8 cellular contexts compared by ENCODE assay signal in the genomic region with DNA sequence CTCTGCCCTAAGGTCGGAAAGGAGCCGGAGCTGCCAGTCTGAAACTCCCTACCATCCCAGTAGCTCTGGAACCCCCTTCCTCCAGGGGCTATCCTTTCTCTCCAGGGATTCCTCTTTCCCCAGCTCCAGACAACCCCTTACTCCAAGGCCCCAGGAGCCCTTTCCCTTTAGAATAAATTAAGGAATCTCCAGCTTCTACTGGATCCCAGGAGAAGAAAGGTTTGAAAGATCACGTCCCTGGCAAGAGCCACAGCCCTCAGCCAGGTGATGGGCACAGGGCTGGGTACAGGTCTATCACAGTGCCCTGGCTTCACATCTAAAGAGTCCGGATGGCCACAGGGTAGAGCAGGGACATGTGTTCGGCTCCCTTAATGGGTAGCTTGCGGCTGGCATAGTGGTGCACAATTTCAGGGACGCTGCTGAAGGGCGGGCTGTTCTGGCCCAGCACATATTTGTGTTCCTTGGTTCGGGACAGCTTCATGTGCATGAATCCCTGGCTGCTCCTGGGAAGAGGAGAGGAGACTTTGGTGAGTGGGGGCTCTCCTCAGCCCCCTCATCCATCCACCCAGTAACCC. TPM values are rescaled to one million over a fixed set of nuclear protein-coding genes. Genes with fewer than 3 reads are reported as not detected.
DNase-seq lines count a peak whose midpoint lies in the region; ATAC-seq, FAIRE-seq and TF ChIP-seq lines count a peak whose summit lies in the region.

No MANE protein-coding gene starts in this region.

- intact Hi-C loops in K562 (cut with micrococcal nuclease) (loop anchor here (1.0 to 10.0 kb wide), 2 partner anchors 31 to 447 kb away; no protein-coding TSS in a partner anchor), tibial artery (cut with DNase I; ENCODE audit: low total_unique reads) (loop anchor here (2.0 to 10.0 kb wide), 3 partner anchors 35 to 477 kb away; a partner anchor contains a TSS)

- H4K91ac ChIP-seq in mesenchymal stem cell (ENCODE audit: low read length): peak overlapping the region; percentile 54

- H3K9me3 ChIP-seq in K562 (replicated peaks; ENCODE audit: control insufficient read depth, insufficient read depth, low read depth, low read length) (no peaks in the 10 kb centered on the region), mesenchymal stem cell (ENCODE audit: control insufficient read depth, low read length) (no peaks in the 10 kb centered on the region), tibial artery (no peaks in the 10 kb centered on the region)

- peaks cover 13% of the 10 kb centered on the region for H3K4me1 Mint-ChIP-seq in activated T-cell treated with anti-CD3 and anti-CD28 coated beads, Interleukin-2, amount 50 U/mL, for 24 hours (ENCODE audit: low read depth)

- peaks cover 15% of the 10 kb centered on the region for H3K79me1 ChIP-seq in mesenchymal stem cell (replicated peaks; ENCODE audit: low read length, poor library complexity, severe bottlenecking)

- in situ Hi-C loops in K562 (cut with MboI): no loop called here

- H2BK15ac ChIP-seq in mesenchymal stem cell (ENCODE audit: low read depth, poor library complexity, severe bottlenecking): no peak overlapping the region

- H2AFZ ChIP-seq in K562 (ENCODE audit: low read depth, low read length): peak overlapping the region; percentile 95
- H2AFZ ChIP-seq in mesenchymal stem cell (ENCODE audit: low read depth, low read length): no peak overlapping the region

- no peak overlapping the region for H3K18ac ChIP-seq in mesenchymal stem cell (ENCODE audit: low read depth in 1 of 2, low read length in 2 of 2)

- peak overlapping the region; percentile 76 for H4K8ac ChIP-seq in mesenchymal stem cell (ENCODE audit: low read length)

- H3K9me1 ChIP-seq in K562 (ENCODE audit: control insufficient read depth, insufficient read depth, low read length): no peaks in the 10 kb centered on the region

- peak overlapping the region; percentile 69 for H3K4me3 Mint-ChIP-seq in activated T-cell treated with anti-CD3 and anti-CD28 coated beads, Interleukin-2, amount 50 U/mL, for 24 hours

- H3K36me3 ChIP-seq in K562 (ENCODE audit: control insufficient read depth, insufficient read depth, low read length): no peaks in the 10 kb centered on the region
- peaks cover 0 to 5% of the 10 kb centered on the region in 2 experiments for H3K36me3 ChIP-seq in mesenchymal stem cell (ENCODE audit: control insufficient read depth in 1 of 2, insufficient read depth in 2 of 2, low read depth in 1 of 2, low read length in 2 of 2)
- peaks cover 0 to 7% (median 0%) of the 10 kb centered on the region in 3 donors for H3K36me3 ChIP-seq in tibial artery

- H3K14ac ChIP-seq in mesenchymal stem cell (ENCODE audit: low read length in 2 of 2): no peak overlapping the region

- peak overlapping the region; percentile 44 for H2AK5ac ChIP-seq in mesenchymal stem cell (ENCODE audit: low read length, severe bottlenecking)

- CTCF ChIA-PET in K562 (lab: Yijun Ruan, JAX; ENCODE audit: low intra/inter-chr PET ratio): interaction anchor here (3.0 kb wide), 1 partner anchor 291 kb away, joined by 14 read pairs; no protein-coding TSS in a partner anchor

- no peak overlapping the region for H3K23ac ChIP-seq in mesenchymal stem cell (ENCODE audit: low read length in 2 of 2)

- POLR2A ChIA-PET in K562 (lab: Yijun Ruan, JAX): interaction anchor here (1.1 to 2.7 kb wide), 4 partner anchors 9 to 19 kb away, joined by 3 to 12 read pairs (median 6); no protein-coding TSS in a partner anchor

- no peak for TF ChIP-seq EP300 in K562 (IDR thresholded peaks at IDR 0.05; ENCODE audit: low read length)

- peak overlapping the region; percentile 86; the same call in 2 of the 3 replicates for H3K27ac ChIP-seq in K562 (ENCODE audit: extremely low read depth, low read depth, low read length)
- peak overlapping the region; percentile 14 for H3K27ac ChIP-seq in mesenchymal stem cell (ENCODE audit: low read length, poor library complexity, severe bottlenecking)
- peak overlapping the region; percentile 97 for H3K27ac ChIP-seq in tibial artery

- H3K4ac ChIP-seq in mesenchymal stem cell (ENCODE audit: low read depth in 1 of 2, low read length in 2 of 2): peak overlapping the region in 1 of 2 experiments; percentile 24

- H3K27me3 ChIP-seq in K562 (ENCODE audit: control insufficient read depth in 2 of 2, insufficient read depth in 2 of 2, low read length in 2 of 2) (no peaks in the 10 kb centered on the region), mesenchymal stem cell (ENCODE audit: control insufficient read depth in 1 of 2, insufficient read depth in 1 of 2, low read length in 2 of 2) (no peaks in the 10 kb centered on the region), tibial artery (no peaks in the 10 kb centered on the region)

- no peak for TF ChIP-seq POLR2A in K562 (conservative IDR thresholded peaks at IDR 0.05)

- ATAC-seq in K562 (no peak), HG03108 (IDR thresholded peaks at IDR 0.05; ENCODE audit: unreplicated experiment) (no peak), GM21381 (IDR thresholded peaks at IDR 0.05; ENCODE audit: unreplicated experiment) (no peak)

- peaks cover 3% of the 10 kb centered on the region; the same call in 1 of the 3 replicates for H3K79me2 ChIP-seq in K562 (ENCODE audit: control insufficient read depth, insufficient read depth, low read length)

- H3K9me3 Mint-ChIP-seq in activated T-cell treated with anti-CD3 and anti-CD28 coated beads, Interleukin-2, amount 50 U/mL, for 24 hours: no peaks in the 10 kb centered on the region

- no peak for DNase-seq in activated T-cell treated with anti-CD3 and anti-CD28 coated beads, Interleukin-2, amount 50 U/mL, for 24 hours
- DNase-seq in activated T-cell treated with anti-CD3 and anti-CD28 coated beads, Interleukin-2, amount 50 U/mL, for 1 hour: no peak
- DNase-seq in K562 (ENCODE audit: extremely low read depth in 1 of 4, low spot score in 3 of 4): no peak
- DNase-seq in mesenchymal stem cell: no peak
- DNase-seq in tibial artery: no peak
- no peak for DNase-seq in SKM-1 (lab: John Stamatoyannopoulos, UW; ENCODE audit: unreplicated experiment)

- TF ChIP-seq CTCF in K562 (IDR thresholded peaks at IDR 0.05 in 2 of 3, conservative IDR thresholded peaks at IDR 0.05 in 1 of 3; ENCODE audit: insufficient read depth in 2 of 3, low read depth in 1 of 3, low read length in 3 of 3): no peak
- TF ChIP-seq CTCF in tibial artery (IDR thresholded peaks at IDR 0.05): no peak

- peak overlapping the region; percentile 82 to 97; a peak in 3 of 4 replicates for H3K9ac ChIP-seq in K562 (ENCODE audit: insufficient read depth in 1 of 2, low read depth in 2 of 2, low read length in 2 of 2)
- peak overlapping the region; percentile 95 for H3K9ac ChIP-seq in mesenchymal stem cell (ENCODE audit: low read length)

- peak overlapping the region; percentile 80 for H3K27ac Mint-ChIP-seq in activated T-cell treated with anti-CD3 and anti-CD28 coated beads, Interleukin-2, amount 50 U/mL, for 24 hours

- peaks cover 7% of the 10 kb centered on the region for H3K36me3 Mint-ChIP-seq in activated T-cell treated with anti-CD3 and anti-CD28 coated beads, Interleukin-2, amount 50 U/mL, for 24 hours (ENCODE audit: low read depth)

- H4K20me1 ChIP-seq in K562 (replicated peaks; ENCODE audit: control insufficient read depth, insufficient read depth, low read length): peaks cover under 1% of the 10 kb centered on the region; the same call in 1 of the 2 replicates

- no peak overlapping the region for H2BK120ac ChIP-seq in mesenchymal stem cell (ENCODE audit: low read depth, low read length)

- H2BK12ac ChIP-seq in mesenchymal stem cell (ENCODE audit: low read length in 2 of 2): peak overlapping the region; percentile 11 to 31

- no peak for TF ChIP-seq RAD21 in K562 (CRISPR knock-in tag; conservative IDR thresholded peaks at IDR 0.05 in 1 of 2, IDR thresholded peaks at IDR 0.05 in 1 of 2)

- 67% methylated on average over 9 of the region's 9 CpGs for WGBS in K562 (ENCODE audit: insufficient coverage, low coverage, missing lambda C conversion rate)
- WGBS in mesenchymal stem cell: 64% methylated on average over 7 of the region's 9 CpGs

- H3K4me2 ChIP-seq in K562 (ENCODE audit: insufficient read depth, low read length) (peak overlapping the region; percentile 48), mesenchymal stem cell (ENCODE audit: low read length, poor library complexity, severe bottlenecking) (no peak overlapping the region)

- H2BK5ac ChIP-seq in mesenchymal stem cell (ENCODE audit: low read depth, low read length, poor library complexity, severe bottlenecking): no peak overlapping the region

- FAIRE-seq in K562 (lab: Jason Lieb, UNC): no peak

- no peaks in the 10 kb centered on the region for H3K27me3 Mint-ChIP-seq in activated T-cell treated with anti-CD3 and anti-CD28 coated beads, Interleukin-2, amount 50 U/mL, for 24 hours

- BruUV-seq in K562 (replicated peaks; lab: Mats Ljungman, UMichigan): TSS peak; percentile 66

- peaks cover 31 to 49% of the 10 kb centered on the region in 2 experiments for H3K4me1 ChIP-seq in K562 (replicated peaks in 1 of 2; ENCODE audit: control insufficient read depth in 2 of 2, insufficient read depth in 2 of 2, low read length in 2 of 2)
- peaks cover 31% of the 10 kb centered on the region for H3K4me1 ChIP-seq in mesenchymal stem cell (ENCODE audit: control insufficient read depth, insufficient read depth, low read depth, low read length)
- H3K4me1 ChIP-seq in tibial artery: peaks cover 0 to 22% (median 12%) of the 10 kb centered on the region in 4 donors

- H3K4me3 ChIP-seq in K562: peak overlapping the region; percentile 69; the same call in 1 of the 2 replicates
- H3K4me3 ChIP-seq in mesenchymal stem cell (ENCODE audit: insufficient read depth in 1 of 2, low read depth in 1 of 2, low read length in 2 of 2): peak overlapping the region; percentile 62 to 78
- peak overlapping the region; percentile 67 to 75 for H3K4me3 ChIP-seq in tibial artery

RNA-seq across cellular contexts. Expression of a gene that starts 20.0 kb away (rescaled TPM):
- 3.0 and 6.7 TPM in 2 replicates for total RNA-seq in K562 (2011; cell fraction: chromatin; rRNA removed; ENCODE audit: low replicate concordance)
- total RNA-seq in K562 (2011; cell fraction: nucleolus; rRNA removed): 1.7 and 5.3 TPM in 2 replicates
- 2.5 and 6.9 TPM in 2 replicates for total RNA-seq in K562 (2011; cell fraction: nucleoplasm; rRNA removed)
- 0.54 and 1.1 TPM in 2 replicates for total RNA-seq in K562 (2014; rRNA removed)
- 0.51 and 0.80 TPM in 2 replicates for total RNA-seq in K562 (2014; rRNA removed; fragmentation: Illumina TruSeq; extraction: Trizol)
- 0.62 and 0.68 TPM in 2 replicates for total RNA-seq in K562 (2015; rRNA removed; fragmentation: Illumina TruSeq; extraction: Trizol)
- total RNA-seq in K562 (2021): 1.3 and 1.4 TPM in 2 replicates
- polyA plus RNA-seq in K562 (2011; rRNA removed): 0.74 and 2.2 TPM in 2 replicates
- 0.65 and 2.4 TPM in 2 replicates for polyA plus RNA-seq in K562 (2011; cell fraction: cytosol; rRNA removed)
- 1.4 and 4.0 TPM in 2 replicates for polyA plus RNA-seq in K562 (2011; cell fraction: nucleus; rRNA removed)
- polyA plus RNA-seq in K562 (2012): 1.2 and 1.5 TPM in 2 replicates
- 0.95 and 1.2 TPM in 2 replicates for polyA plus RNA-seq in K562 (2014; fragmentation: Illumina TruSeq; extraction: Trizol)
- polyA plus RNA-seq in K562 (2014; fragmentation: Nextera tagmentation; extraction: Ambion mirVana): not detected
- polyA plus RNA-seq in K562 (2014; rRNA removed): 0.66 and 0.85 TPM in 2 replicates
- polyA minus RNA-seq in K562 (2011; rRNA and poly(A)+ RNA removed): 0.36 and 2.0 TPM in 2 replicates
- 1.5 and 2.7 TPM in 2 replicates for polyA minus RNA-seq in K562 (2011; cell fraction: cytosol; rRNA and poly(A)+ RNA removed)
- 3.0 and 4.2 TPM in 2 replicates for polyA minus RNA-seq in K562 (2011; cell fraction: nucleus; rRNA and poly(A)+ RNA removed)
- 1.3 TPM for polyA plus RNA-seq in mesenchymal stem cell (2013, experiment 1 of 2)
- polyA plus RNA-seq in mesenchymal stem cell (2013, experiment 2 of 2): 1.8 TPM

RNA-seq across cellular contexts. Expression of a gene that starts 37.9 kb away (rescaled TPM):
- total RNA-seq in K562 (2011; cell fraction: chromatin; rRNA removed; ENCODE audit: low replicate concordance): 1.0 TPM in 1 of 2 replicates, not detected in the other
- 0.39 and 0.50 TPM in 2 replicates for total RNA-seq in K562 (2011; cell fraction: nucleolus; rRNA removed)
- 0.38 TPM in 1 of 2 replicates, not detected in the other for total RNA-seq in K562 (2011; cell fraction: nucleoplasm; rRNA removed)
- total RNA-seq in K562 (2014; rRNA removed): not detected in 2 replicates
- total RNA-seq in K562 (2014; rRNA removed; fragmentation: Illumina TruSeq; extraction: Trizol): not detected in 2 replicates
- total RNA-seq in K562 (2015; rRNA removed; fragmentation: Illumina TruSeq; extraction: Trizol): not detected in 2 replicates
- 0.22 TPM in 2 replicates for total RNA-seq in K562 (2021)
- polyA plus RNA-seq in K562 (2011; rRNA removed): 0.01 TPM in 1 of 2 replicates, not detected in the other
- polyA plus RNA-seq in K562 (2011; cell fraction: cytosol; rRNA removed): 0.03 TPM in 1 of 2 replicates, not detected in the other
- 0.04 and 0.73 TPM in 2 replicates for polyA plus RNA-seq in K562 (2011; cell fraction: nucleus; rRNA removed)
- 0.29 and 0.79 TPM in 2 replicates for polyA plus RNA-seq in K562 (2012)
- polyA plus RNA-seq in K562 (2014; fragmentation: Illumina TruSeq; extraction: Trizol): not detected in 2 replicates
- polyA plus RNA-seq in K562 (2014; fragmentation: Nextera tagmentation; extraction: Ambion mirVana): under 1 TPM in 1 of 2 experiments, not detected in 1; 0.01 TPM
- polyA plus RNA-seq in K562 (2014; rRNA removed): not detected in 2 replicates
- not detected in 2 replicates for polyA minus RNA-seq in K562 (2011; rRNA and poly(A)+ RNA removed)
- polyA minus RNA-seq in K562 (2011; cell fraction: cytosol; rRNA and poly(A)+ RNA removed): not detected in 2 replicates
- not detected in 2 replicates for polyA minus RNA-seq in K562 (2011; cell fraction: nucleus; rRNA and poly(A)+ RNA removed)
- polyA plus RNA-seq in mesenchymal stem cell (2013, experiment 1 of 2): not detected
- not detected for polyA plus RNA-seq in mesenchymal stem cell (2013, experiment 2 of 2)

RNA-seq across cellular contexts. Expression of a gene that starts 38.0 kb away (rescaled TPM):
- 0.19 and 2.7 TPM in 2 replicates for total RNA-seq in K562 (2011; cell fraction: chromatin; rRNA removed; ENCODE audit: low replicate concordance)
- 0.26 and 1.8 TPM in 2 replicates for total RNA-seq in K562 (2011; cell fraction: nucleolus; rRNA removed)
- 0.29 and 0.38 TPM in 2 replicates for total RNA-seq in K562 (2011; cell fraction: nucleoplasm; rRNA removed)
- not detected in 2 replicates for total RNA-seq in K562 (2014; rRNA removed)
- total RNA-seq in K562 (2014; rRNA removed; fragmentation: Illumina TruSeq; extraction: Trizol): not detected in 2 replicates
- total RNA-seq in K562 (2015; rRNA removed; fragmentation: Illumina TruSeq; extraction: Trizol): not detected in 2 replicates
- total RNA-seq in K562 (2021): 0.24 TPM in 1 of 2 replicates, not detected in the other
- polyA plus RNA-seq in K562 (2011; rRNA removed): 0.17 TPM in 1 of 2 replicates, not detected in the other
- 0.12 TPM in 1 of 2 replicates, not detected in the other for polyA plus RNA-seq in K562 (2011; cell fraction: cytosol; rRNA removed)
- polyA plus RNA-seq in K562 (2011; cell fraction: nucleus; rRNA removed): 0.28 and 1.5 TPM in 2 replicates
- 0.14 TPM in 1 of 2 replicates, not detected in the other for polyA plus RNA-seq in K562 (2012)
- polyA plus RNA-seq in K562 (2014; fragmentation: Illumina TruSeq; extraction: Trizol): not detected in 2 replicates
- not detected for polyA plus RNA-seq in K562 (2014; fragmentation: Nextera tagmentation; extraction: Ambion mirVana)
- polyA plus RNA-seq in K562 (2014; rRNA removed): 0.74 TPM in 1 of 2 replicates, not detected in the other
- polyA minus RNA-seq in K562 (2011; rRNA and poly(A)+ RNA removed): 0.18 TPM in 1 of 2 replicates, not detected in the other
- not detected in 2 replicates for polyA minus RNA-seq in K562 (2011; cell fraction: cytosol; rRNA and poly(A)+ RNA removed)
- polyA minus RNA-seq in K562 (2011; cell fraction: nucleus; rRNA and poly(A)+ RNA removed): 0.40 TPM in 1 of 2 replicates, not detected in the other
- polyA plus RNA-seq in mesenchymal stem cell (2013, experiment 1 of 2): not detected
- polyA plus RNA-seq in mesenchymal stem cell (2013, experiment 2 of 2): not detected

RNA-seq across cellular contexts. Expression of a gene that starts 53.6 kb away (rescaled TPM):
- not detected in 2 replicates for total RNA-seq in K562 (2011; cell fraction: chromatin; rRNA removed; ENCODE audit: low replicate concordance)
- total RNA-seq in K562 (2011; cell fraction: nucleolus; rRNA removed): not detected in 2 replicates
- total RNA-seq in K562 (2011; cell fraction: nucleoplasm; rRNA removed): not detected in 2 replicates
- total RNA-seq in K562 (2014; rRNA removed) (not detected in 2 replicates), K562 (2014; rRNA removed; fragmentation: Illumina TruSeq; extraction: Trizol) (not detected in 2 replicates), K562 (2015; rRNA removed; fragmentation: Illumina TruSeq; extraction: Trizol) (not detected in 2 replicates), K562 (2021) (not detected in 2 replicates)
- polyA plus RNA-seq in K562 (2011; rRNA removed) (not detected in 2 replicates), K562 (2014; fragmentation: Illumina TruSeq; extraction: Trizol) (not detected in 2 replicates), K562 (2014; fragmentation: Nextera tagmentation; extraction: Ambion mirVana) (not detected), K562 (2014; rRNA removed) (not detected in 2 replicates)
- polyA plus RNA-seq in K562 (2011; cell fraction: cytosol; rRNA removed): not detected in 2 replicates
- polyA plus RNA-seq in K562 (2011; cell fraction: nucleus; rRNA removed): not detected in 2 replicates
- polyA plus RNA-seq in K562 (2012): 0.05 TPM in 1 of 2 replicates, not detected in the other
- not detected in 2 replicates for polyA minus RNA-seq in K562 (2011; rRNA and poly(A)+ RNA removed)
- not detected in 2 replicates for polyA minus RNA-seq in K562 (2011; cell fraction: cytosol; rRNA and poly(A)+ RNA removed)
- not detected in 2 replicates for polyA minus RNA-seq in K562 (2011; cell fraction: nucleus; rRNA and poly(A)+ RNA removed)
- polyA plus RNA-seq in mesenchymal stem cell (2013, experiment 1 of 2): not detected
- not detected for polyA plus RNA-seq in mesenchymal stem cell (2013, experiment 2 of 2)

RNA-seq across cellular contexts. Expression of a gene that starts 53.7 kb away (rescaled TPM):
- total RNA-seq in K562 (2011; cell fraction: chromatin; rRNA removed; ENCODE audit: low replicate concordance): 0.19 and 2.6 TPM in 2 replicates
- total RNA-seq in K562 (2011; cell fraction: nucleolus; rRNA removed): 0.13 and 0.50 TPM in 2 replicates
- total RNA-seq in K562 (2011; cell fraction: nucleoplasm; rRNA removed): 0.23 and 1.2 TPM in 2 replicates
- total RNA-seq in K562 (2014; rRNA removed) (under 0.01 TPM in 1 of 2 replicates, not detected in the other), K562 (2014; rRNA removed; fragmentation: Illumina TruSeq; extraction: Trizol) (not detected in 2 replicates), K562 (2015; rRNA removed; fragmentation: Illumina TruSeq; extraction: Trizol) (not detected in 2 replicates), K562 (2021) (0.02 and 0.36 TPM in 2 replicates)
- polyA plus RNA-seq in K562 (2011; rRNA removed) (0.01 and 0.03 TPM in 2 replicates), K562 (2014; fragmentation: Illumina TruSeq; extraction: Trizol) (not detected in 2 replicates), K562 (2014; fragmentation: Nextera tagmentation; extraction: Ambion mirVana) (not detected), K562 (2014; rRNA removed) (0.01 and 0.05 TPM in 2 replicates)
- polyA plus RNA-seq in K562 (2011; cell fraction: cytosol; rRNA removed): 0.01 TPM in 1 of 2 replicates, not detected in the other
- 0.08 and 0.55 TPM in 2 replicates for polyA plus RNA-seq in K562 (2011; cell fraction: nucleus; rRNA removed)
- polyA plus RNA-seq in K562 (2012): 0.03 and 0.11 TPM in 2 replicates
- 0.03 and 0.04 TPM in 2 replicates for polyA minus RNA-seq in K562 (2011; rRNA and poly(A)+ RNA removed)
- not detected in 2 replicates for polyA minus RNA-seq in K562 (2011; cell fraction: cytosol; rRNA and poly(A)+ RNA removed)
- 0.27 TPM in 1 of 2 replicates, not detected in the other for polyA minus RNA-seq in K562 (2011; cell fraction: nucleus; rRNA and poly(A)+ RNA removed)
- not detected for polyA plus RNA-seq in mesenchymal stem cell (2013, experiment 1 of 2)
- polyA plus RNA-seq in mesenchymal stem cell (2013, experiment 2 of 2): not detected

Comparison
In these comparisons a context has a peak if more than half of its experiments do, and no peak if none do; other contexts are left out.
1. H3K27ac ChIP-seq: peak in every context shown above with its lines; median percentile 97 in tibial artery; 86 in K562; 14 in mesenchymal stem cell.